In genomic region chr18:37565138-37565984, GRCh38 we compare ENCODE assay signal across 8 cellular contexts. TPM values are rescaled to one million over a fixed set of nuclear protein-coding genes. Genes with fewer than 3 reads are reported as not detected.
DNase-seq lines count a peak whose midpoint lies in the region; ATAC-seq, FAIRE-seq and TF ChIP-seq lines count a peak whose summit lies in the region.

CELF4 (minus strand) TSS chr18:37565798.

- peak; percentile 64 to 71 for ATAC-seq in A549
- peak; percentile 51 for ATAC-seq in foreskin keratinocyte
- ATAC-seq in HG02588 (IDR thresholded peaks at IDR 0.05; ENCODE audit: unreplicated experiment): no peak

- H3K4me2 ChIP-seq in A549: peak within 1 kb of the TSS; percentile 87

- in situ Hi-C loops in HAP-1 (cut with MboI; ENCODE audit: low sequenced_read_pairs): no loop called here

- TF ChIP-seq EP300 in A549 (IDR thresholded peaks at IDR 0.05) (no peak), ovary (IDR thresholded peaks at IDR 0.05) (no peak)

- CTCF ChIA-PET in A549 (lab: Yijun Ruan, JAX): no interaction called here

- intact Hi-C loops in ovary (cut with DNase I): no loop called here

- 3% methylated on average over 45 of the region's 59 CpGs for WGBS in A549 (ENCODE audit: missing lambda C conversion rate)
- WGBS in ovary, 3 donors: 1% methylated on average over 59 of the region's 59 CpGs

- FAIRE-seq in A549 (lab: Jason Lieb, UNC): no peak

- POLR2A ChIA-PET in A549 (lab: Yijun Ruan, JAX): no interaction called here

- no peak for TF ChIP-seq CTCF in A549 (IDR thresholded peaks at IDR 0.05)
- TF ChIP-seq CTCF in foreskin keratinocyte (conservative IDR thresholded peaks at IDR 0.05): no peak
- no peak for TF ChIP-seq CTCF in ovary (IDR thresholded peaks at IDR 0.05)

- TF ChIP-seq POLR2A in A549 (IDR thresholded peaks at IDR 0.05; ENCODE audit: low read length): no peak
- TF ChIP-seq POLR2A in ovary (IDR thresholded peaks at IDR 0.05): no peak

- H3K36me3 ChIP-seq in HAP-1 (replicated peaks) (no peaks in the 10 kb centered on the region), ovary (no peaks in the 10 kb centered on the region)

- H3K9me3 ChIP-seq in A549: no peaks in the 10 kb centered on the region
- H3K9me3 ChIP-seq in HAP-1: no peaks in the 10 kb centered on the region
- no peaks in the 10 kb centered on the region for H3K9me3 ChIP-seq in ovary

- H3K27ac ChIP-seq in A549 (no peak within 1 kb of the TSS), foreskin keratinocyte (no peak within 1 kb of the TSS), ovary (no peak within 1 kb of the TSS)

- H3K27me3 ChIP-seq in HAP-1 (ENCODE audit: low read depth): peaks cover 30% of the 10 kb centered on the region
- peaks cover 95% of the 10 kb centered on the region for H3K27me3 ChIP-seq in foreskin keratinocyte
- no peaks in the 10 kb centered on the region for H3K27me3 ChIP-seq in ovary

- H3K4me3 ChIP-seq in A549 (peak within 1 kb of the TSS; percentile 41), HAP-1 (peak within 1 kb of the TSS; percentile 29), ovary (peak within 1 kb of the TSS; percentile 33)

- TF ChIP-seq RAD21 in A549 (conservative IDR thresholded peaks at IDR 0.05 in 1 of 2, IDR thresholded peaks at IDR 0.05 in 1 of 2): no peak

- DNase-seq in A549 (ENCODE audit: low read depth in 1 of 2, low spot score in 1 of 2): peak in 1 of 2 experiments; percentile 3
- peak in 1 of 2 experiments; percentile 29 for DNase-seq in HAP-1 (ENCODE audit: low spot score in 2 of 2)
- peak; percentile 26 for DNase-seq in SW480 (ENCODE audit: low spot score)
- DNase-seq in foreskin keratinocyte: peak; percentile 26 to 60
- DNase-seq in ovary: no peak
- DNase-seq in stimulated activated naive CD4-positive, alpha-beta T cell (lab: John Stamatoyannopoulos, UW): no peak
- no peak for DNase-seq in activated CD4-positive, alpha-beta T cell treated with anti-CD3 and anti-CD28 coated beads, Interleukin-2, amount 50 U/mL, for 4 hours

- H3K4me1 ChIP-seq in A549 (peaks cover 9% of the 10 kb centered on the region; the same call in 1 of the 3 replicates), HAP-1 (no peaks in the 10 kb centered on the region), foreskin keratinocyte (no peaks in the 10 kb centered on the region), ovary (ENCODE audit: insufficient read depth) (peaks cover 12% of the 10 kb centered on the region)

TF ChIP-seq in A549, 52 proteins besides CTCF, POLR2A, EP300 and RAD21:
- TF ChIP-seq CBX2 (IDR thresholded peaks at IDR 0.05; ENCODE audit: borderline replicate concordance, low read depth) (no peak), E2F6 (IDR thresholded peaks at IDR 0.05; ENCODE audit: borderline replicate concordance, low read depth) (no peak), FOSL2 (IDR thresholded peaks at IDR 0.05) (no peak), FOSL2 (CRISPR knock-in tag; IDR thresholded peaks at IDR 0.05) (no peak), MAFK (IDR thresholded peaks at IDR 0.05; ENCODE audit: partially characterized antibody) (no peak), RNF2 (IDR thresholded peaks at IDR 0.05; ENCODE audit: borderline replicate concordance, low read depth) (no peak), RFX5 (IDR thresholded peaks at IDR 0.05) (no peak), JUNB (IDR thresholded peaks at IDR 0.05) (no peak), SREBF2 (IDR thresholded peaks at IDR 0.05) (no peak), NPAS2 (CRISPR knock-in tag; IDR thresholded peaks at IDR 0.05; ENCODE audit: borderline replicate concordance) (no peak), CEBPB (IDR thresholded peaks at IDR 0.05) (no peak), JUN (IDR thresholded peaks at IDR 0.05) (no peak), USF2 (IDR thresholded peaks at IDR 0.05) (no peak), TFCP2L1 (CRISPR knock-in tag; IDR thresholded peaks at IDR 0.05) (no peak), HOXA7 (CRISPR knock-in tag; IDR thresholded peaks at IDR 0.05) (no peak), TP53 (CRISPR knock-in tag; IDR thresholded peaks at IDR 0.05) (no peak)

RNA-seq across cellular contexts. Expression of gene CELF4, which starts in this region (rescaled TPM):
- polyA plus RNA-seq in A549 (2011; rRNA removed): 0.08 TPM in 1 of 2 replicates, not detected in the other
- polyA plus RNA-seq in A549 (2012; cell fraction: cytosol; rRNA removed): 0.03 TPM in 1 of 2 replicates, not detected in the other
- polyA plus RNA-seq in A549 (2012; cell fraction: nucleus; rRNA removed): 0.02 and 0.11 TPM in 2 replicates
- not detected in 3 replicates for polyA plus RNA-seq in A549 (2017; fragmentation: RNase III; extraction: RNeasy Plus Mini Kit Qiagen cat#74134 plus additional on column Dnase treatment)
- not detected in 2 replicates for polyA minus RNA-seq in A549 (2011; rRNA and poly(A)+ RNA removed)
- total RNA-seq in foreskin keratinocyte: not detected in 2 replicates
- polyA plus RNA-seq in foreskin keratinocyte: not detected in 2 replicates
- total RNA-seq in ovary: 1 to 10 TPM in 5 of 7 donors, under 1 TPM in 1, not detected in 1; 1.00 to 1.6 (median 1.1) TPM
- polyA plus RNA-seq in ovary: under 1 TPM; 0.15 to 0.20 TPM

Comparison
In these comparisons a context has a peak if more than half of its experiments do, and no peak if none do; other contexts are left out.
1. Peak in ATAC-seq, H3K4me3 ChIP-seq and H3K4me2 ChIP-seq in A549; RNA of the gene not detected or under 1 TPM.
2. Peak in DNase-seq and ATAC-seq in foreskin keratinocyte; RNA of the gene not detected or under 1 TPM.